In genomic region chr1:45346473-45346872, GRCh38 we compare ENCODE assay signal across 17 cellular contexts. TPM values are rescaled to one million over a fixed set of nuclear protein-coding genes. Genes with fewer than 3 reads are reported as not detected.
DNase-seq lines count a peak whose midpoint lies in the region; ATAC-seq, FAIRE-seq and TF ChIP-seq lines count a peak whose summit lies in the region.
"Had no signal": no experiment of that assay in that cellular context is flagged by ENCODE, and none has a peak within 500 bp of the region (broad histone marks: within the 10 kb centered on the region; RNA-seq: fewer than 3 reads in every experiment).

No MANE protein-coding gene starts in this region.

- peak overlapping the region; percentile 93 for H3K27ac ChIP-seq in skeletal muscle tissue (ENCODE audit: low read depth, low read length)

- H3K27me3 ChIP-seq in skeletal muscle tissue (ENCODE audit: control insufficient read depth in 3 of 3, insufficient read depth in 3 of 3, low read length in 3 of 3): no peaks in the 10 kb centered on the region

- H3K4me1 Mint-ChIP-seq in activated naive CD4-positive, alpha-beta T cell treated with anti-CD3 and anti-CD28 coated beads for 36 hours (ENCODE audit: low read depth): peaks cover 19% of the 10 kb centered on the region
- H3K4me1 Mint-ChIP-seq in T-helper 17 cell: peaks cover 27% of the 10 kb centered on the region

- CTCF ChIA-PET in activated naive CD4-positive, alpha-beta T cell treated with anti-CD3 and anti-CD28 coated beads for 36 hours (lab: Charles Lee): interaction anchor here (2.5 kb wide), 1 partner anchor 146 kb away, joined by 13 read pairs; no protein-coding TSS in a partner anchor

- peaks cover 32% of the 10 kb centered on the region for H3K36me3 Mint-ChIP-seq in activated naive CD4-positive, alpha-beta T cell treated with anti-CD3 and anti-CD28 coated beads for 36 hours (ENCODE audit: low read depth)
- H3K36me3 Mint-ChIP-seq in activated naive CD4-positive, alpha-beta T cell treated with anti-CD3 and anti-CD28 coated beads, Interleukin-2, amount 50 U/mL, for 72 hours: peaks cover 8 to 19% of the 10 kb centered on the region in 2 donors
- no peaks in the 10 kb centered on the region for H3K36me3 Mint-ChIP-seq in T-helper 17 cell (ENCODE audit: low read depth)

- H3K9me3 ChIP-seq in T-helper 17 cell (ENCODE audit: control insufficient read depth, low read length, poor library complexity, severe bottlenecking) (no peaks in the 10 kb centered on the region), skeletal muscle tissue (ENCODE audit: control insufficient read depth in 3 of 3, low read length in 3 of 3) (no peaks in the 10 kb centered on the region)

- peak overlapping the region; percentile 20 for H3K27ac Mint-ChIP-seq in activated naive CD4-positive, alpha-beta T cell treated with anti-CD3 and anti-CD28 coated beads for 36 hours
- peak overlapping the region in 1 of 2 donors; percentile 80 for H3K27ac Mint-ChIP-seq in activated naive CD4-positive, alpha-beta T cell treated with anti-CD3 and anti-CD28 coated beads, Interleukin-2, amount 50 U/mL, for 72 hours
- H3K27ac Mint-ChIP-seq in T-helper 17 cell: peak overlapping the region; percentile 65
- H3K27ac Mint-ChIP-seq: CD4-positive, alpha-beta T cell had no signal

- TF ChIP-seq POLR2A in GM12892 (IDR thresholded peaks at IDR 0.05; ENCODE audit: low read depth, low read length): peak; percentile 22; the same call in 1 of the 2 replicates

- FAIRE-seq in GM12892 (lab: Jason Lieb, UNC): no peak
- FAIRE-seq: A204.1 had no signal

- ATAC-seq in activated naive CD4-positive, alpha-beta T cell treated with anti-CD3 and anti-CD28 coated beads, Interleukin-2, amount 50 U/mL, for 72 hours: no peak
- no peak for ATAC-seq in T-helper 17 cell

- no peaks in the 10 kb centered on the region for H3K9me3 Mint-ChIP-seq in activated naive CD4-positive, alpha-beta T cell treated with anti-CD3 and anti-CD28 coated beads for 36 hours
- H3K9me3 Mint-ChIP-seq in activated naive CD4-positive, alpha-beta T cell treated with anti-CD3 and anti-CD28 coated beads, Interleukin-2, amount 50 U/mL, for 72 hours: no peaks in the 10 kb centered on the region
- H3K9me3 Mint-ChIP-seq: CD4-positive, alpha-beta T cell had no signal

- H3K36me3 ChIP-seq in skeletal muscle tissue (ENCODE audit: control insufficient read depth in 3 of 3, insufficient read depth in 3 of 3, low read length in 3 of 3): peaks cover 37 to 38% (median 37%) of the 10 kb centered on the region in 3 donors

- intact Hi-C loops in activated naive CD4-positive, alpha-beta T cell treated with anti-CD3 and anti-CD28 coated beads for 36 hours (cut with micrococcal nuclease): no loop called here

- no peaks in the 10 kb centered on the region for H3K27me3 Mint-ChIP-seq in activated naive CD4-positive, alpha-beta T cell treated with anti-CD3 and anti-CD28 coated beads for 36 hours (ENCODE audit: low read depth)
- no peaks in the 10 kb centered on the region for H3K27me3 Mint-ChIP-seq in T-helper 17 cell
- H3K27me3 Mint-ChIP-seq: CD4-positive, alpha-beta T cell had no signal

- H3K4me3 Mint-ChIP-seq in activated naive CD4-positive, alpha-beta T cell treated with anti-CD3 and anti-CD28 coated beads for 36 hours: no peak overlapping the region
- H3K4me3 Mint-ChIP-seq in T-helper 17 cell: no peak overlapping the region

- no peak overlapping the region for H3K4me3 ChIP-seq in skeletal muscle tissue (ENCODE audit: low read length in 3 of 3)

- peaks cover 40 to 71% (median 48%) of the 10 kb centered on the region in 3 donors for H3K4me1 ChIP-seq in skeletal muscle tissue (ENCODE audit: control insufficient read depth in 3 of 3, insufficient read depth in 3 of 3, low read length in 3 of 3)

- no peak for DNase-seq in activated naive CD4-positive, alpha-beta T cell treated with anti-CD3 and anti-CD28 coated beads for 36 hours
- no peak for DNase-seq in activated naive CD4-positive, alpha-beta T cell treated with anti-CD3 and anti-CD28 coated beads, Interleukin-2, amount 50 U/mL, for 72 hours (ENCODE audit: low spot score in 2 of 2)
- DNase-seq in GM12892 (ENCODE audit: insufficient read length) (no peak), T-helper 17 cell (no peak), NOMO-1 treated with dmso at 0.1 percent for 144 hours (lab: John Stamatoyannopoulos, UW; ENCODE audit: unreplicated experiment) (no peak)
- no peak for DNase-seq in activated CD4-positive, alpha-beta T cell treated with anti-CD3 and anti-CD28 coated beads for 4 hours
- no peak for DNase-seq in stimulated activated CD4-positive, alpha-beta T cell treated with anti-CD3 and anti-CD28 coated beads, Interleukin-2, amount 100 ng/mL, for 24 hours
- DNase-seq: Calu3; CD4-positive, alpha-beta T cell; Karpas-422; NCI-H1048; NCI-H1436 treated with DMSO at 0.1 percent for 48 hours; NCI-H2081 treated with DMSO at 0.1 percent for 48 hours; SHP77 had no signal

- no peak overlapping the region for H3K9ac ChIP-seq in skeletal muscle tissue (ENCODE audit: low read depth in 1 of 3, low read length in 3 of 3)

RNA-seq across cellular contexts. Expression of gene MUTYH, which starts 6.2 kb away (rescaled TPM):
- 10 to 100 TPM; 42.0 to 45.0 TPM for total RNA-seq in activated naive CD4-positive, alpha-beta T cell treated with anti-CD3 and anti-CD28 coated beads for 36 hours
- total RNA-seq in activated naive CD4-positive, alpha-beta T cell treated with anti-CD3 and anti-CD28 coated beads, Interleukin-2, amount 50 U/mL, for 72 hours: 10 to 100 TPM; 32.0 to 40.1 TPM
- polyA plus RNA-seq in GM12892 (2012; ENCODE audit: missing spikeins): 18.9 TPM
- total RNA-seq in T-helper 17 cell: 10 to 100 TPM; 60.4 to 73.4 TPM
- total RNA-seq in skeletal muscle tissue: 12.5 TPM

RNA-seq across cellular contexts. Expression of gene TOE1, which starts 6.5 kb away (rescaled TPM):
- total RNA-seq in activated naive CD4-positive, alpha-beta T cell treated with anti-CD3 and anti-CD28 coated beads for 36 hours: 10 to 100 TPM; 23.0 to 23.8 TPM
- 10 to 100 TPM; 30.2 to 34.0 TPM for total RNA-seq in activated naive CD4-positive, alpha-beta T cell treated with anti-CD3 and anti-CD28 coated beads, Interleukin-2, amount 50 U/mL, for 72 hours
- 11.9 TPM for polyA plus RNA-seq in GM12892 (2012; ENCODE audit: missing spikeins)
- total RNA-seq in T-helper 17 cell (10 to 100 TPM; 51.4 to 52.5 TPM), skeletal muscle tissue (6.3 TPM)

RNA-seq across cellular contexts. Expression of gene HPDL, which starts 19.8 kb away (rescaled TPM):
- 10 to 100 TPM; 10.7 to 11.1 TPM for total RNA-seq in activated naive CD4-positive, alpha-beta T cell treated with anti-CD3 and anti-CD28 coated beads for 36 hours
- 10 to 100 TPM in 1 of 2 donors, 1 to 10 TPM in 1; 6.1 to 19.8 TPM for total RNA-seq in activated naive CD4-positive, alpha-beta T cell treated with anti-CD3 and anti-CD28 coated beads, Interleukin-2, amount 50 U/mL, for 72 hours
- 9.8 TPM for polyA plus RNA-seq in GM12892 (2012; ENCODE audit: missing spikeins)
- total RNA-seq in T-helper 17 cell (under 1 TPM; 0.17 to 0.21 TPM), skeletal muscle tissue (2.6 TPM)
- total RNA-seq: CD4-positive, alpha-beta T cell; H4 had no signal
